In the genomic region with DNA sequence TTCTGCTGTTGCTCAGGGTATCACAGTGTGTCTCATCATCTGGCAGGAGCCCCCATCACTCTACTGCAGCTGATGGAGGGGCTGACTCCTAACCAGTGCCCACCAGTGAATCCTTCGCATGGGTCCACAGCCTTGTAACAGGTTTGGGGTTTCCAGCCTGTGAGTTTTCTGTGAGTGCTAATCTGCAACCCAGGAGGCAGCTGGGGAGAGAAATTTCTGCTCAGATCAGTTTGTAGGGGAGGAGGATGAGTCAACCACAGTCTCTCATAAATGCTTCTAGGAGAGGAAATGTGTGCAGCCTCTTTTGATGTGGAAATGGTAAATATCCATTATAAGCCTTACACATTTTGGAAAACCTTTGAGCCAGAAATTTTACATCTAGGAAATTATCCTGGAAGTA, we compare ENCODE assay signal across 19 cellular contexts.
"Had no signal": no experiment of that assay in that cellular context is flagged by ENCODE, and none has a peak within 500 bp of the region (broad histone marks: within the 10 kb centered on the region; RNA-seq: fewer than 3 reads in every experiment).

No MANE protein-coding gene starts in this region.

- DNase-seq: colonic mucosa; cortex of kidney; dermis blood vessel endothelial cell; dorsolateral prefrontal cortex; effector CD4-positive, alpha-beta T cell; effector CD8-positive, alpha-beta T cell; effector memory CD4-positive, alpha-beta T cell; effector memory CD8-positive, alpha-beta T cell; endodermal cell; erythroblast; esophagus squamous epithelium; foreskin fibroblast; foreskin keratinocyte; foreskin melanocyte; gastrocnemius medialis; glutamatergic neuron; heart left ventricle; heart right ventricle had no signal

- H3K4me1 Mint-ChIP-seq: endodermal cell had no signal

- H3K4me3 Mint-ChIP-seq: dendritic cell treated with granulocyte-macrophage colony-stimulating factor and Interleukin-4, amounts not matched to agents 40 ng/mL and 50 ng/mL, for 4 days; effector memory CD8-positive, alpha-beta T cell; endodermal cell had no signal

- H3K9me3 Mint-ChIP-seq: endodermal cell had no signal

- H3K27me3 Mint-ChIP-seq: dendritic cell treated with granulocyte-macrophage colony-stimulating factor and Interleukin-4, amounts not matched to agents 40 ng/mL and 50 ng/mL, for 4 days; effector memory CD8-positive, alpha-beta T cell had no signal

- H3K27ac Mint-ChIP-seq: dendritic cell treated with granulocyte-macrophage colony-stimulating factor and Interleukin-4, amounts not matched to agents 40 ng/mL and 50 ng/mL, for 4 days; effector memory CD8-positive, alpha-beta T cell; endodermal cell had no signal
